1 cellular context compared by ENCODE assay signal in genomic region chr17:7717756-7718350, GRCh38.
TF ChIP-seq lines count a peak whose summit lies in the region.

No MANE protein-coding gene starts in this region.

TF ChIP-seq in endothelial cell of umbilical vein, 7 proteins besides CTCF, POLR2A, EP300 and RAD21:
- TF ChIP-seq EZH2 (IDR thresholded peaks at IDR 0.05; ENCODE audit: borderline replicate concordance, low read depth, low read length, severe bottlenecking) = no peak
- TF ChIP-seq MYC (IDR thresholded peaks at IDR 0.05; ENCODE audit: low read depth, low read length) = no peak
- TF ChIP-seq FOS (IDR thresholded peaks at IDR 0.05; ENCODE audit: borderline replicate concordance, insufficient read depth, low read length) = no peak
- no peak for TF ChIP-seq POLR2AphosphoS5 (IDR thresholded peaks at IDR 0.05; ENCODE audit: insufficient read depth, low read depth, low read length)
- TF ChIP-seq, protein P1, sequence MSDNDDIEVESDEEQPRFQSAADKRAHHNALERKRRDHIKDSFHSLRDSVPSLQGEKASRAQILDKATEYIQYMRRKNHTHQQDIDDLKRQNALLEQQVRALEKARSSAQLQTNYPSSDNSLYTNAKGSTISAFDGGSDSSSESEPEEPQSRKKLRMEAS (IDR thresholded peaks at IDR 0.05; ENCODE audit: insufficient read depth, insufficient read length) = no peak
- TF ChIP-seq GATA2 (IDR thresholded peaks at IDR 0.05; ENCODE audit: insufficient read depth, insufficient read length, low read depth, low read length) = no peak
- no peak for TF ChIP-seq JUN (IDR thresholded peaks at IDR 0.05; ENCODE audit: borderline replicate concordance, insufficient read depth, insufficient read length, low read depth)
